ENCODE assay signal across 1 cellular context in the genomic region with DNA sequence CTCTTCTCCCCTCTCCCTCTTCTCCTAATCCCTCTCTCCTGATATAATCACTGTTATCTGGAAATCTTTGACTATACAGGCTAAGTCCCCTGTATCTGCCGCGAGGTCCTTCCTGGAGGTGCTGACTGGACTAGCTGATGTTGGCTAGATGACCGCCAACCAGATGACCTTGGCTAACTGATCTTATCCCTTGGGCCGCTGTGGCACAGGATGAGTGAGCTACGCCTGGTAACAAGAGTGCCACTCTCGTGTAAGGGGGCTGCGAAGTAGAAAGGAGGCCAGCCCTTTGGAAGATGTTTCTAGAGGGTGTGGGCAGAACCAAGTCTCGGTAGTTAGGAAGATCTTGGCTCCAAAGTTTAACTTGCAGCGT.
A peak's percentile ranks its signal among the peaks of the same experiment; 100 is the strongest.
TF ChIP-seq lines count a peak whose summit lies in the region.

No MANE protein-coding gene starts in this region.

TF ChIP-seq in K562, 482 proteins besides CTCF, POLR2A, EP300 and RAD21 (continued from another document and continues in another):
- 0 out of 2 replicates have a peak, but pooled peaks have one; percentile 59 for TF ChIP-seq SMARCA5 (IDR thresholded peaks at IDR 0.05)
- no peak for TF ChIP-seq IRF2 (CRISPR knock-in tag; IDR thresholded peaks at IDR 0.05)
- TF ChIP-seq RNF2 (IDR thresholded peaks at IDR 0.05) = no peak
- peak; percentile 85 for TF ChIP-seq GATA2 (CRISPR knock-in tag; IDR thresholded peaks at IDR 0.05)
- no peak for TF ChIP-seq NCOR1 (IDR thresholded peaks at IDR 0.05)
- no peak for TF ChIP-seq RFX7 (CRISPR knock-in tag; IDR thresholded peaks at IDR 0.05)
- TF ChIP-seq ZNF592 (IDR thresholded peaks at IDR 0.05) = 0 out of 2 replicates have a peak, but pooled peaks have one; percentile 52
- TF ChIP-seq SAP30 (IDR thresholded peaks at IDR 0.05; ENCODE audit: borderline replicate concordance, insufficient read depth, low read depth, low read length, poor library complexity, severe bottlenecking) = no peak
- TF ChIP-seq ZNF639 (CRISPR knock-in tag; conservative IDR thresholded peaks at IDR 0.05 in 1 of 2, IDR thresholded peaks at IDR 0.05 in 1 of 2) = 0 out of 4 replicates have a peak, but pooled peaks of 1 of the 2 experiments have one; percentile 24
- TF ChIP-seq BRD9 (IDR thresholded peaks at IDR 0.05; ENCODE audit: low read depth, partially characterized antibody) = no peak
- TF ChIP-seq FOXJ3 (CRISPR knock-in tag; IDR thresholded peaks at IDR 0.05) = no peak
- TF ChIP-seq PML (IDR thresholded peaks at IDR 0.05; ENCODE audit: low read length) = no peak
- no peak for TF ChIP-seq ELF4 (CRISPR knock-in tag; IDR thresholded peaks at IDR 0.05)
- TF ChIP-seq PKNOX1 (IDR thresholded peaks at IDR 0.05) = 0 out of 2 replicates have a peak, but pooled peaks have one; percentile 7
- TF ChIP-seq ZNF121 (CRISPR knock-in tag; conservative IDR thresholded peaks at IDR 0.05) = no peak
- TF ChIP-seq ZNF324 (CRISPR knock-in tag; IDR thresholded peaks at IDR 0.05) = no peak
- TF ChIP-seq, protein P1, sequence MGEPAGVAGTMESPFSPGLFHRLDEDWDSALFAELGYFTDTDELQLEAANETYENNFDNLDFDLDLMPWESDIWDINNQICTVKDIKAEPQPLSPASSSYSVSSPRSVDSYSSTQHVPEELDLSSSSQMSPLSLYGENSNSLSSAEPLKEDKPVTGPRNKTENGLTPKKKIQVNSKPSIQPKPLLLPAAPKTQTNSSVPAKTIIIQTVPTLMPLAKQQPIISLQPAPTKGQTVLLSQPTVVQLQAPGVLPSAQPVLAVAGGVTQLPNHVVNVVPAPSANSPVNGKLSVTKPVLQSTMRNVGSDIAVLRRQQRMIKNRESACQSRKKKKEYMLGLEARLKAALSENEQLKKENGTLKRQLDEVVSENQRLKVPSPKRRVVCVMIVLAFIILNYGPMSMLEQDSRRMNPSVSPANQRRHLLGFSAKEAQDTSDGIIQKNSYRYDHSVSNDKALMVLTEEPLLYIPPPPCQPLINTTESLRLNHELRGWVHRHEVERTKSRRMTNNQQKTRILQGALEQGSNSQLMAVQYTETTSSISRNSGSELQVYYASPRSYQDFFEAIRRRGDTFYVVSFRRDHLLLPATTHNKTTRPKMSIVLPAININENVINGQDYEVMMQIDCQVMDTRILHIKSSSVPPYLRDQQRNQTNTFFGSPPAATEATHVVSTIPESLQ (CRISPR knock-in tag; IDR thresholded peaks at IDR 0.05) = no peak
- TF ChIP-seq, protein P2, sequence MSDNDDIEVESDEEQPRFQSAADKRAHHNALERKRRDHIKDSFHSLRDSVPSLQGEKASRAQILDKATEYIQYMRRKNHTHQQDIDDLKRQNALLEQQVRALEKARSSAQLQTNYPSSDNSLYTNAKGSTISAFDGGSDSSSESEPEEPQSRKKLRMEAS (CRISPR knock-in tag; IDR thresholded peaks at IDR 0.05) = no peak
- TF ChIP-seq ETV5 (CRISPR knock-in tag; IDR thresholded peaks at IDR 0.05; ENCODE audit: low read depth) = no peak
- TF ChIP-seq RBBP5 (IDR thresholded peaks at IDR 0.05; ENCODE audit: borderline replicate concordance, insufficient read depth, low read length, poor library complexity, severe bottlenecking) = no peak
- TF ChIP-seq, protein P3, sequence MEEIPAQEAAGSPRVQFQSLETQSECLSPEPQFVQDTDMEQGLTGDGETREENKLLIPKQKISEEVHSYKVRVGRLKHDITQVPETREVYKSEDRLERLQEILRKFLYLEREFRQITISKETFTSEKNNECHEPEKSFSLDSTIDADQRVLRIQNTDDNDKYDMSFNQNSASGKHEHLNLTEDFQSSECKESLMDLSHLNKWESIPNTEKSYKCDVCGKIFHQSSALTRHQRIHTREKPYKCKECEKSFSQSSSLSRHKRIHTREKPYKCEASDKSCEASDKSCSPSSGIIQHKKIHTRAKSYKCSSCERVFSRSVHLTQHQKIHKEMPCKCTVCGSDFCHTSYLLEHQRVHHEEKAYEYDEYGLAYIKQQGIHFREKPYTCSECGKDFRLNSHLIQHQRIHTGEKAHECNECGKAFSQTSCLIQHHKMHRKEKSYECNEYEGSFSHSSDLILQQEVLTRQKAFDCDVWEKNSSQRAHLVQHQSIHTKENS (CRISPR knock-in tag; IDR thresholded peaks at IDR 0.05) = no peak
- TF ChIP-seq ZNF785 (CRISPR knock-in tag; IDR thresholded peaks at IDR 0.05) = no peak
- no peak for TF ChIP-seq ZBTB33 (CRISPR knock-in tag; IDR thresholded peaks at IDR 0.05)
- TF ChIP-seq E2F3 (CRISPR knock-in tag; IDR thresholded peaks at IDR 0.05) = no peak
- TF ChIP-seq E2F4 (CRISPR knock-in tag; IDR thresholded peaks at IDR 0.05; ENCODE audit: low read depth) = no peak
- TF ChIP-seq PTBP1 (IDR thresholded peaks at IDR 0.05; ENCODE audit: low read depth, low read length) = no peak
- no peak for TF ChIP-seq CBFB (CRISPR knock-in tag; IDR thresholded peaks at IDR 0.05)
- TF ChIP-seq PCBP1 (IDR thresholded peaks at IDR 0.05; ENCODE audit: low read depth, low read length, poor library complexity, severe bottlenecking) = no peak
- no peak for TF ChIP-seq BDP1 (IDR thresholded peaks at IDR 0.05; ENCODE audit: insufficient read depth, insufficient read length)
- no peak for TF ChIP-seq HDAC8 (tag; IDR thresholded peaks at IDR 0.05)
- TF ChIP-seq ZNF41 (CRISPR knock-in tag; conservative IDR thresholded peaks at IDR 0.05) = no peak
- TF ChIP-seq NR0B1 (IDR thresholded peaks at IDR 0.05; ENCODE audit: partially characterized antibody) = no peak
- TF ChIP-seq SOX6 (IDR thresholded peaks at IDR 0.05) = peak; percentile 11; the same call in 1 of the 2 replicates
- TF ChIP-seq ZNF174 (CRISPR knock-in tag; IDR thresholded peaks at IDR 0.05) = no peak
- TF ChIP-seq, protein P4, sequence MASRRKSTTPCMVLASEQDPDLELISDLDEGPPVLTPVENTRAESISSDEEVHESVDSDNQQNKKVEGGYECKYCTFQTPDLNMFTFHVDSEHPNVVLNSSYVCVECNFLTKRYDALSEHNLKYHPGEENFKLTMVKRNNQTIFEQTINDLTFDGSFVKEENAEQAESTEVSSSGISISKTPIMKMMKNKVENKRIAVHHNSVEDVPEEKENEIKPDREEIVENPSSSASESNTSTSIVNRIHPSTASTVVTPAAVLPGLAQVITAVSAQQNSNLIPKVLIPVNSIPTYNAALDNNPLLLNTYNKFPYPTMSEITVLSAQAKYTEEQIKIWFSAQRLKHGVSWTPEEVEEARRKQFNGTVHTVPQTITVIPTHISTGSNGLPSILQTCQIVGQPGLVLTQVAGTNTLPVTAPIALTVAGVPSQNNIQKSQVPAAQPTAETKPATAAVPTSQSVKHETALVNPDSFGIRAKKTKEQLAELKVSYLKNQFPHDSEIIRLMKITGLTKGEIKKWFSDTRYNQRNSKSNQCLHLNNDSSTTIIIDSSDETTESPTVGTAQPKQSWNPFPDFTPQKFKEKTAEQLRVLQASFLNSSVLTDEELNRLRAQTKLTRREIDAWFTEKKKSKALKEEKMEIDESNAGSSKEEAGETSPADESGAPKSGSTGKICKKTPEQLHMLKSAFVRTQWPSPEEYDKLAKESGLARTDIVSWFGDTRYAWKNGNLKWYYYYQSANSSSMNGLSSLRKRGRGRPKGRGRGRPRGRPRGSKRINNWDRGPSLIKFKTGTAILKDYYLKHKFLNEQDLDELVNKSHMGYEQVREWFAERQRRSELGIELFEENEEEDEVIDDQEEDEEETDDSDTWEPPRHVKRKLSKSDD (conservative IDR thresholded peaks at IDR 0.05; ENCODE audit: low read length) = no peak
